Comparison of ENCODE assay signal across 8 cellular contexts in the genomic region with DNA sequence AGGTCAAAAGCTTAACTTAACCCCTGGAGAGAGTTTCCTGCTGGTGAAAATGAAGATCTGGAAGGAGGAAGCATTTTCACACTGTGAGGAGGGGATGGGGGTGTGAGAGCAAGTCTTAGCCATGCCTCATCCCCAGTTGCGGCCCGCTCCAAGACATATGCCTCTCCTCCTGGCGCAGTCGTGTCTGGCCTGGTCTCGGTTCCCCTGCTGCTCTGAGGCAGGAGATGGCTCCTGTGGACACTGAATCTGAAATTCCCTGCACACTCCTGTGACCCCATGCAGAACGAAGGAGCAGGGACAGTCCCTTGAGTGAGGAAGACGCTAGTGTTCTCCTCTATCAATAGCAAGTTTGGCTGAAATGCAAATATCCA. TPM values are rescaled to one million over a fixed set of nuclear protein-coding genes. Genes with fewer than 3 reads are reported as not detected.
DNase-seq lines count a peak whose midpoint lies in the region; ATAC-seq, FAIRE-seq and TF ChIP-seq lines count a peak whose summit lies in the region.

No MANE protein-coding gene starts in this region.

- DNase-seq in DND-41 (no peak), RWPE1 (ENCODE audit: low spot score) (no peak), fibroblast of the aortic adventitia (ENCODE audit: low read depth) (no peak), pancreas (peak in 1 of 6 donors; percentile 35), SKM-1 treated with dmso at 0.1 percent for 144 hours (lab: John Stamatoyannopoulos, UW; ENCODE audit: unreplicated experiment) (no peak), SK-N-DZ (ENCODE audit: low spot score) (no peak), cerebellar nuclear complex (lab: John Stamatoyannopoulos, UW) (no peak)

- 33 to 44% methylated on average over 7 of the region's 7 CpGs for WGBS in pancreas, 2 donors

- peak overlapping the region; percentile 89 for H3K4me2 ChIP-seq in DND-41 (ENCODE audit: insufficient read depth, low read length)

- ATAC-seq in DND-41 (ENCODE audit: insufficient read depth, low read depth) (peak; percentile 39; the same call in 2 of the 3 replicates), pancreas (peak in 2 of 4 donors; percentile 6 to 7), GM18520 (IDR thresholded peaks at IDR 0.05; ENCODE audit: unreplicated experiment) (no peak)

- peaks cover 24% of the 10 kb centered on the region for H3K4me1 ChIP-seq in DND-41 (ENCODE audit: insufficient read depth, low read length)
- H3K4me1 ChIP-seq in pancreas: peaks cover 0 to 3% (median 0%) of the 10 kb centered on the region in 3 donors

- no peak for FAIRE-seq in pancreas (lab: Jason Lieb, UNC)

- POLR2A ChIA-PET in RWPE1 (lab: Yijun Ruan, JAX; ENCODE audit: low non-redundant PET): interaction anchor here (0.6 kb wide), 1 partner anchor 795 kb away, joined by 8 read pairs; no protein-coding TSS in a partner anchor

- H4K20me1 ChIP-seq in DND-41 (ENCODE audit: insufficient read depth, low read length): no peaks in the 10 kb centered on the region

- CTCF ChIA-PET in RWPE1 (lab: Yijun Ruan, JAX): no interaction called here

- TF ChIP-seq CTCF in DND-41 (IDR thresholded peaks at IDR 0.05; ENCODE audit: borderline replicate concordance, extremely low read depth, low read length, poor library complexity, severe bottlenecking) (no peak), RWPE1 (conservative IDR thresholded peaks at IDR 0.05; ENCODE audit: low read depth) (no peak), fibroblast of the aortic adventitia (IDR thresholded peaks at IDR 0.05; ENCODE audit: insufficient read depth, low read length) (no peak), pancreas (IDR thresholded peaks at IDR 0.05) (no peak)

- H3K27me3 ChIP-seq in DND-41 (ENCODE audit: insufficient read depth, low read length, poor library complexity) (no peaks in the 10 kb centered on the region), pancreas (no peaks in the 10 kb centered on the region)

- peak overlapping the region; percentile 91 for H2AFZ ChIP-seq in DND-41 (ENCODE audit: low read depth, low read length)

- peak overlapping the region; percentile 50; the same call in 1 of the 2 replicates for H3K27ac ChIP-seq in DND-41 (ENCODE audit: low read length)
- peak overlapping the region; percentile 59; the same call in 1 of the 2 replicates for H3K27ac ChIP-seq in RWPE1
- peak overlapping the region; percentile 90 to 98 (median 94) for H3K27ac ChIP-seq in pancreas

- peaks cover 2% of the 10 kb centered on the region; the same call in 1 of the 2 replicates for H3K79me2 ChIP-seq in DND-41 (ENCODE audit: insufficient read depth, low read length)

- H3K9ac ChIP-seq in DND-41 (ENCODE audit: low read depth, low read length): peak overlapping the region; percentile 71; the same call in 1 of the 2 replicates

- intact Hi-C loops in pancreas (cut with DNase I): no loop called here

- H3K9me3 ChIP-seq in DND-41 (ENCODE audit: insufficient read depth, low read length, severe bottlenecking) (no peaks in the 10 kb centered on the region), pancreas (no peaks in the 10 kb centered on the region)

- H3K36me3 ChIP-seq in DND-41 (ENCODE audit: insufficient read depth, low read length) (no peaks in the 10 kb centered on the region), pancreas (no peaks in the 10 kb centered on the region)

- peak overlapping the region in 1 of 2 experiments; percentile 81; a peak in 3 of 4 replicates for H3K4me3 ChIP-seq in DND-41 (ENCODE audit: low read depth in 1 of 2, low read length in 2 of 2)
- H3K4me3 ChIP-seq in fibroblast of the aortic adventitia (ENCODE audit: low read depth, low read length): peak overlapping the region; percentile 75
- peak overlapping the region in 3 of 4 donors; percentile 57 to 60 (median 57) for H3K4me3 ChIP-seq in pancreas

RNA-seq across cellular contexts. Expression of a gene that starts 0.3 kb away (rescaled TPM):
- total RNA-seq in fibroblast of the aortic adventitia (ENCODE audit: low replicate concordance): 1.6 and 9.0 TPM in 2 replicates
- 10 to 100 TPM in 1 of 6 donors, 1 to 10 TPM in 5; 4.4 to 13.6 (median 6.4) TPM for total RNA-seq in pancreas
- 10 to 100 TPM; 10.1 to 13.8 TPM for polyA plus RNA-seq in pancreas
- polyA plus RNA-seq in SK-N-DZ (2014; cell fraction: cytosol; rRNA removed): 5.8 and 7.1 TPM in 2 replicates
- 5.8 and 9.5 TPM in 2 replicates for polyA plus RNA-seq in SK-N-DZ (2014; cell fraction: nucleus; rRNA removed)

RNA-seq across cellular contexts. Expression of a gene that starts 37.7 kb away (rescaled TPM):
- total RNA-seq in fibroblast of the aortic adventitia (ENCODE audit: low replicate concordance): 7.9 and 11.4 TPM in 2 replicates
- total RNA-seq in pancreas: 10 to 100 TPM in 1 of 6 donors, 1 to 10 TPM in 5; 6.5 to 10.9 (median 7.7) TPM
- 10 to 100 TPM; 14.9 to 22.7 TPM for polyA plus RNA-seq in pancreas
- 9.1 and 9.2 TPM in 2 replicates for polyA plus RNA-seq in SK-N-DZ (2014; cell fraction: cytosol; rRNA removed)
- 22.4 and 35.2 TPM in 2 replicates for polyA plus RNA-seq in SK-N-DZ (2014; cell fraction: nucleus; rRNA removed)

RNA-seq across cellular contexts. Expression of a gene that starts 38.7 kb away (rescaled TPM):
- total RNA-seq in fibroblast of the aortic adventitia (ENCODE audit: low replicate concordance): 0.72 and 2.8 TPM in 2 replicates
- total RNA-seq in pancreas: 1 to 10 TPM; 2.2 to 8.0 (median 2.8) TPM
- polyA plus RNA-seq in pancreas: 1 to 10 TPM; 7.4 to 7.5 TPM
- 16.4 and 16.7 TPM in 2 replicates for polyA plus RNA-seq in SK-N-DZ (2014; cell fraction: cytosol; rRNA removed)
- polyA plus RNA-seq in SK-N-DZ (2014; cell fraction: nucleus; rRNA removed): 45.1 and 45.2 TPM in 2 replicates
